ENCODE assay signal across 11 cellular contexts in genomic region chr6:149273318-149273717, GRCh38. TPM values are rescaled to one million over a fixed set of nuclear protein-coding genes. Genes with fewer than 3 reads are reported as not detected.
A peak's percentile ranks its signal among the peaks of the same experiment; 100 is the strongest.
DNase-seq lines count a peak whose midpoint lies in the region; ATAC-seq, FAIRE-seq and TF ChIP-seq lines count a peak whose summit lies in the region.
"Had no signal": no experiment of that assay in that cellular context is flagged by ENCODE, and none has a peak within 500 bp of the region (broad histone marks: within the 10 kb centered on the region; RNA-seq: fewer than 3 reads in every experiment).

No MANE protein-coding gene starts in this region.

- H3K9ac ChIP-seq in HepG2 (ENCODE audit: insufficient read depth, low read depth, low read length) (no peak overlapping the region), mesendoderm (ENCODE audit: low read length) (no peak overlapping the region)

- H3K27me3 ChIP-seq in right lobe of liver, result no peaks in the 10 kb centered on the region
- peaks cover 0 to 10% of the 10 kb centered on the region in 2 experiments; a peak in 1 of 5 replicates for H3K27me3 ChIP-seq in HepG2 (ENCODE audit: control insufficient read depth in 1 of 2, insufficient read depth in 2 of 2, low read length in 2 of 2)
- no peaks in the 10 kb centered on the region for H3K27me3 ChIP-seq in upper lobe of right lung
- no peaks in the 10 kb centered on the region for H3K27me3 ChIP-seq in mesendoderm (ENCODE audit: insufficient read depth, low read length, poor library complexity)
- H3K27me3 ChIP-seq: cardiac muscle cell, tibial artery had no signal

- H3K18ac ChIP-seq in mesendoderm (ENCODE audit: low read length), result no peak overlapping the region

- no peak overlapping the region for H2BK120ac ChIP-seq in mesendoderm (ENCODE audit: low read depth, low read length)

- H3K27ac ChIP-seq in right lobe of liver (no peak overlapping the region), HepG2 (ENCODE audit: extremely low read length, insufficient read depth, low read length) (no peak overlapping the region), upper lobe of right lung (no peak overlapping the region), mesendoderm (ENCODE audit: low read depth, low read length) (no peak overlapping the region)
- H3K27ac ChIP-seq: cardiac muscle cell, tibial artery had no signal

- no peak overlapping the region for H4K5ac ChIP-seq in mesendoderm (ENCODE audit: low read length)

- H4K8ac ChIP-seq in mesendoderm (ENCODE audit: low read depth, low read length), result no peak overlapping the region

- POLR2A ChIA-PET in HepG2 (lab: Yijun Ruan, JAX), result no interaction called here

- H3K36me3 ChIP-seq in right lobe of liver, result no peaks in the 10 kb centered on the region
- no peaks in the 10 kb centered on the region for H3K36me3 ChIP-seq in HepG2 (replicated peaks in 1 of 2; ENCODE audit: control insufficient read depth in 1 of 2, insufficient read depth in 2 of 2, low read length in 2 of 2)
- H3K36me3 ChIP-seq in upper lobe of right lung, result no peaks in the 10 kb centered on the region
- H3K36me3 ChIP-seq in mesendoderm (ENCODE audit: control insufficient read depth, insufficient read depth, low read length), result no peaks in the 10 kb centered on the region
- H3K36me3 ChIP-seq: cardiac muscle cell, tibial artery had no signal

- H3K4me1 ChIP-seq in right lobe of liver (no peaks in the 10 kb centered on the region), HepG2 (ENCODE audit: insufficient read depth, low read length) (no peaks in the 10 kb centered on the region), upper lobe of right lung (no peaks in the 10 kb centered on the region), mesendoderm (ENCODE audit: control insufficient read depth, low read depth, low read length) (no peaks in the 10 kb centered on the region)
- H3K4me1 ChIP-seq: tibial artery had no signal

- no peak for FAIRE-seq in HepG2 (lab: Jason Lieb, UNC)

- H3K79me2 ChIP-seq in HepG2 (ENCODE audit: insufficient read depth, low read length) (no peaks in the 10 kb centered on the region), mesendoderm (ENCODE audit: control insufficient read depth, insufficient read depth, low read length) (no peaks in the 10 kb centered on the region)

- TF ChIP-seq RAD21 in HepG2 (CRISPR knock-in tag; IDR thresholded peaks at IDR 0.05), result no peak

- H3K9me3 ChIP-seq in right lobe of liver, result no peaks in the 10 kb centered on the region
- H3K9me3 ChIP-seq in HepG2 (ENCODE audit: low read length), result no peaks in the 10 kb centered on the region
- H3K9me3 ChIP-seq in upper lobe of right lung, result no peaks in the 10 kb centered on the region

- H3K4ac ChIP-seq in mesendoderm (ENCODE audit: low read depth, low read length), result no peak overlapping the region

- no peak for TF ChIP-seq CTCF in right lobe of liver (IDR thresholded peaks at IDR 0.05)
- no peak for TF ChIP-seq CTCF in HepG2 (CRISPR knock-in tag; IDR thresholded peaks at IDR 0.05)
- TF ChIP-seq CTCF in upper lobe of right lung (IDR thresholded peaks at IDR 0.05), result no peak

- H2AFZ ChIP-seq in HepG2 (ENCODE audit: low read length), result no peak overlapping the region

- ATAC-seq in right lobe of liver, result peak in 3 of 4 donors; percentile 30 to 46 (median 39)
- ATAC-seq in HepG2, result no peak
- peak; percentile 55 for ATAC-seq in Right ventricle myocardium superior (ENCODE audit: poor library complexity)
- peak; percentile 75 for ATAC-seq in upper lobe of right lung

- H2AK5ac ChIP-seq in mesendoderm (ENCODE audit: low read length), result no peak overlapping the region

- no peak overlapping the region for H3K4me3 ChIP-seq in right lobe of liver
- no peak overlapping the region for H3K4me3 ChIP-seq in HepG2 (replicated peaks in 1 of 3; ENCODE audit: insufficient read depth in 1 of 3, low read depth in 2 of 3, low read length in 3 of 3)
- H3K4me3 ChIP-seq in upper lobe of right lung, result no peak overlapping the region
- no peak overlapping the region for H3K4me3 ChIP-seq in mesendoderm (ENCODE audit: low read length)
- H3K4me3 ChIP-seq: cardiac muscle cell, tibial artery had no signal

- no TSS peak for BruUV-seq in HepG2 (replicated peaks; lab: Mats Ljungman, UMichigan)

- no peaks in the 10 kb centered on the region for H4K20me1 ChIP-seq in HepG2 (ENCODE audit: insufficient read depth, low read length)

- peak; percentile 51 to 60 (median 58) for DNase-seq in right lobe of liver
- DNase-seq in HepG2 (ENCODE audit: low spot score), result no peak
- peak; percentile 64 for DNase-seq in NOMO-1 treated with DMSO at 0.1 percent for 48 hours (lab: John Stamatoyannopoulos, UW; ENCODE audit: unreplicated experiment)
- DNase-seq in Right ventricle myocardium superior, result peak; percentile 70
- peak; percentile 73 for DNase-seq in upper lobe of right lung
- DNase-seq in mesendoderm, result no peak
- no peak for DNase-seq in erythroblast (lab: John Stamatoyannopoulos, UW)
- no peak for DNase-seq in NK-92 (lab: John Stamatoyannopoulos, UW; ENCODE audit: unreplicated experiment)
- DNase-seq: islet precursor cell had no signal

- in situ Hi-C loops in HepG2 (cut with HindIII; ENCODE audit: extremely low pct_ligation_motif_present, low pct_unique_long_range_greater_than_20kb), result no loop called here

- CTCF ChIA-PET in HepG2 (lab: Yijun Ruan, JAX; ENCODE audit: low intra/inter-chr PET ratio, low total read pairs), result no interaction called here

- H3K4me2 ChIP-seq in HepG2 (ENCODE audit: low read depth, low read length) (no peak overlapping the region), mesendoderm (ENCODE audit: low read length) (no peak overlapping the region)

- TF ChIP-seq POLR2A in right lobe of liver (IDR thresholded peaks at IDR 0.05), result no peak
- no peak for TF ChIP-seq POLR2A in HepG2 (IDR thresholded peaks at IDR 0.05; ENCODE audit: insufficient read depth in 1 of 2, low read depth in 2 of 2, low read length in 2 of 2)
- TF ChIP-seq POLR2A in erythroblast (IDR thresholded peaks at IDR 0.05; ENCODE audit: low read length), result no peak

- no peak overlapping the region for H2BK15ac ChIP-seq in mesendoderm (replicated peaks; ENCODE audit: low read depth)

- WGBS in right lobe of liver (ENCODE audit: insufficient coverage, low coverage, low lambda C conversion rate, missing lambda C conversion rate), result 65% methylated on average over 4 of the region's 4 CpGs
- WGBS in HepG2 (ENCODE audit: low lambda C conversion rate), result 27% methylated on average over 4 of the region's 4 CpGs
- WGBS in mesendoderm (ENCODE audit: extremely low coverage, insufficient coverage, low lambda C conversion rate), result no CpG with 5 or more reads among the region's 4 CpGs

- no peak overlapping the region for H3K23ac ChIP-seq in mesendoderm (ENCODE audit: low read length)

- no peak overlapping the region for H2BK5ac ChIP-seq in mesendoderm (ENCODE audit: low read length)

- intact Hi-C loops in right lobe of liver (cut with DNase I) (no loop called here), HepG2 (cut with micrococcal nuclease; ENCODE audit: unreplicated experiment) (no loop called here), Right ventricle myocardium superior (cut with DNase I) (no loop called here), upper lobe of right lung (cut with DNase I) (no loop called here)

- no peaks in the 10 kb centered on the region for H3K79me1 ChIP-seq in mesendoderm (ENCODE audit: low read length)

- H3K56ac ChIP-seq in mesendoderm (ENCODE audit: low read length), result no peak overlapping the region

- TF ChIP-seq EP300 in HepG2 (IDR thresholded peaks at IDR 0.05; ENCODE audit: low read depth in 2 of 2, low read length in 2 of 2) (no peak), HepG2 (CRISPR knock-in tag; IDR thresholded peaks at IDR 0.05; ENCODE audit: borderline replicate concordance) (no peak)

RNA-seq across cellular contexts. Expression of gene TAB2, which starts 44.2 kb away (rescaled TPM):
- total RNA-seq in right lobe of liver, result 10 to 100 TPM; 25.5 to 33.1 (median 30.2) TPM
- total RNA-seq in HepG2 (2016; rRNA removed; fragmentation: Illumina TruSeq; extraction: Trizol), result 23.7 and 44.3 TPM in 2 replicates
- 8.4 and 8.9 TPM in 2 replicates for total RNA-seq in HepG2 (2016; cell fraction: cytosol; rRNA removed; fragmentation: Illumina TruSeq; extraction: Trizol; ENCODE audit: low read depth)
- total RNA-seq in HepG2 (2016; cell fraction: insoluble cytoplasmic fraction; rRNA removed; fragmentation: Illumina TruSeq; extraction: Trizol), result 24.3 and 40.7 TPM in 2 replicates
- 35.4 and 36.0 TPM in 2 replicates for total RNA-seq in HepG2 (2016; cell fraction: membrane; rRNA removed; fragmentation: Illumina TruSeq; extraction: Trizol)
- total RNA-seq in HepG2 (2016; cell fraction: nucleus; rRNA removed; fragmentation: Illumina TruSeq; extraction: Trizol), result 30.5 and 36.6 TPM in 2 replicates
- polyA plus RNA-seq in HepG2 (2011; rRNA removed), result 38.1 and 50.2 TPM in 2 replicates
- polyA plus RNA-seq in HepG2 (2011; cell fraction: cytosol; rRNA removed), result 21.0 and 33.3 TPM in 2 replicates
- 13.6 and 13.8 TPM in 2 replicates for polyA plus RNA-seq in HepG2 (2011; cell fraction: nucleus; rRNA removed)
- polyA plus RNA-seq in HepG2 (2012), result 39.0 and 39.2 TPM in 2 replicates
- polyA plus RNA-seq in HepG2 (2016; cell fraction: cytosol; fragmentation: Illumina TruSeq; extraction: Trizol; ENCODE audit: low read depth), result 4.5 and 4.8 TPM in 2 replicates
- polyA plus RNA-seq in HepG2 (2016; cell fraction: insoluble cytoplasmic fraction; fragmentation: Illumina TruSeq; extraction: Trizol; ENCODE audit: low read depth), result 64.7 and 68.7 TPM in 2 replicates
- 28.9 and 30.3 TPM in 2 replicates for polyA plus RNA-seq in HepG2 (2016; cell fraction: membrane; fragmentation: Illumina TruSeq; extraction: Trizol; ENCODE audit: low read depth)
- 40.3 and 41.8 TPM in 2 replicates for polyA plus RNA-seq in HepG2 (2016; cell fraction: nucleus; fragmentation: Illumina TruSeq; extraction: Trizol; ENCODE audit: insufficient read depth, low read depth)
- 29.3 and 44.7 TPM in 2 replicates for polyA minus RNA-seq in HepG2 (2011; rRNA and poly(A)+ RNA removed; ENCODE audit: low replicate concordance)
- 31.6 and 41.0 TPM in 2 replicates for polyA minus RNA-seq in HepG2 (2011; cell fraction: cytosol; rRNA and poly(A)+ RNA removed)
- 56.5 and 70.6 TPM in 2 replicates for polyA minus RNA-seq in HepG2 (2011; cell fraction: nucleus; rRNA and poly(A)+ RNA removed)
- 58.0 TPM for total RNA-seq in Right ventricle myocardium superior
- total RNA-seq in upper lobe of right lung, result 65.8 TPM
- polyA plus RNA-seq in mesendoderm (2013, experiment 1 of 2), result 71.0 TPM
- polyA plus RNA-seq in mesendoderm (2013, experiment 2 of 2), result 70.4 TPM

Comparison
In these comparisons a context has a peak if more than half of its experiments do, and no peak if none do; other contexts are left out.
1. DNase-seq: peak in right lobe of liver (3 of 3), NOMO-1 treated with DMSO at 0.1 percent for 48 hours (single experiment), Right ventricle myocardium superior (single experiment) and upper lobe of right lung (single experiment); none in HepG2 (single experiment), mesendoderm (single experiment), erythroblast (0 of 2) and NK-92 (single experiment).